ENCODE assay signal across 1 cellular context in the genomic region with DNA sequence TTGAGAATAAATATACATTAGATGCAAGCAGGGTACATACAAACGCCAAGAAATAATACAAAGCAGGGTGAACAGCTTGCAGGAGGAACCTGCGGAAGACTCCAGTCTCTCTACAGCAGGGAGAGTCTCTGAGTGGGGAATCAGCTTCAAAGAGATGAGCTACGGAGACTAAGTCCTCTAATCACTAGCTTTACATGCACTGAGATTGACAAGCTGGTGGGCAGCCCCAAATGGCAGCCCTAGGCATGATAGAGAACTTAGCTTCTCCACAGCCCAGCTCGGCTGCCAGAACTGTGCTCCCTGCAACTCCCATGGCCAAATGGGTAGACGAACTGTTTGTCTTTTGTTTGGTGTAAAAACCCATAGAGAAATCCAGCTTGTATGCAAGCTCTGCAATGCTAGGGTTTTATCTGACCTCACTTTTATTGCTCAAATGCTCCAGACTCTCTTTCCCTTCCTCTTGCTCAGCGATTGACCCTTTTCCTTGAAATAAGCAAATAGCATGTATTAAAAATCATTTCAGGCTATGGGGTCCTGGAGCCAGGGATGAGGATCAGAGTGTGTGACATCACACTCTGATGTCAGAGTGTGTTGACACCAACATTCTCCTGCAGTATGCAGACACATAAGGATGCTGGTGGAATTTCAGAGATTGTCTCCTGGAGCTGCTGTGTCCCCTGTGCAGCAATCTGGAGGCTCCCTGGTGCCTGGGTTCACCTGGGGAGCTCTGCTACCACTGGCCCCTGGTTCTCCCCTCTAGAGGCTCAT.
A peak's percentile ranks its signal among the peaks of the same experiment; 100 is the strongest.
TF ChIP-seq lines count a peak whose summit lies in the region.

No MANE protein-coding gene starts in this region.

TF ChIP-seq in HEK293, 187 proteins besides CTCF, POLR2A, EP300 and RAD21 (continued from another document):
- TF ChIP-seq, protein P1, sequence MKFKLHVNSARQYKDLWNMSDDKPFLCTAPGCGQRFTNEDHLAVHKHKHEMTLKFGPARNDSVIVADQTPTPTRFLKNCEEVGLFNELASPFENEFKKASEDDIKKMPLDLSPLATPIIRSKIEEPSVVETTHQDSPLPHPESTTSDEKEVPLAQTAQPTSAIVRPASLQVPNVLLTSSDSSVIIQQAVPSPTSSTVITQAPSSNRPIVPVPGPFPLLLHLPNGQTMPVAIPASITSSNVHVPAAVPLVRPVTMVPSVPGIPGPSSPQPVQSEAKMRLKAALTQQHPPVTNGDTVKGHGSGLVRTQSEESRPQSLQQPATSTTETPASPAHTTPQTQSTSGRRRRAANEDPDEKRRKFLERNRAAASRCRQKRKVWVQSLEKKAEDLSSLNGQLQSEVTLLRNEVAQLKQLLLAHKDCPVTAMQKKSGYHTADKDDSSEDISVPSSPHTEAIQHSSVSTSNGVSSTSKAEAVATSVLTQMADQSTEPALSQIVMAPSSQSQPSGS (tag by site-specific recombination; IDR thresholded peaks at IDR 0.05; ENCODE audit: low read depth): no peak
- TF ChIP-seq, protein P2, sequence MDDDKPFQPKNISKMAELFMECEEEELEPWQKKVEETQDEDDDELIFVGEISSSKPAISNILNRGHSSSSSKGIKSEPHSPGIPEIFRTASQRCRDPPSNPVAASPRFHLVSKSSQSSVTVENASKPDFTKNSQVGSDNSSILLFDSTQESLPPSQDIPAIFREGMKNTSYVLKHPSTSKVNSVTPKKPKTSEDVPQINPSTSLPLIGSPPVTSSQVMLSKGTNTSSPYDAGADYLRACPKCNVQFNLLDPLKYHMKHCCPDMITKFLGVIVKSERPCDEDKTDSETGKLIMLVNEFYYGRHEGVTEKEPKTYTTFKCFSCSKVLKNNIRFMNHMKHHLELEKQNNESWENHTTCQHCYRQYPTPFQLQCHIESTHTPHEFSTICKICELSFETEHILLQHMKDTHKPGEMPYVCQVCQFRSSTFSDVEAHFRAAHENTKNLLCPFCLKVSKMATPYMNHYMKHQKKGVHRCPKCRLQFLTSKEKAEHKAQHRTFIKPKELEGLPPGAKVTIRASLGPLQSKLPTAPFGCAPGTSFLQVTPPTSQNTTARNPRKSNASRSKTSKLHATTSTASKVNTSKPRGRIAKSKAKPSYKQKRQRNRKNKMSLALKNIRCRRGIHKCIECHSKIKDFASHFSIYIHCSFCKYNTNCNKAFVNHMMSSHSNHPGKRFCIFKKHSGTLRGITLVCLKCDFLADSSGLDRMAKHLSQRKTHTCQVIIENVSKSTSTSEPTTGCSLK (tag by site-specific recombination; IDR thresholded peaks at IDR 0.05): no peak
- peak; percentile 67; the same call in 1 of the 2 replicates for TF ChIP-seq ZBTB21 (tag by site-specific recombination; IDR thresholded peaks at IDR 0.05)
- TF ChIP-seq ZNF785 (tag by site-specific recombination; IDR thresholded peaks at IDR 0.05): no peak
- no peak for TF ChIP-seq ZBTB8A (tag by site-specific recombination; IDR thresholded peaks at IDR 0.05)
- TF ChIP-seq, protein P3, sequence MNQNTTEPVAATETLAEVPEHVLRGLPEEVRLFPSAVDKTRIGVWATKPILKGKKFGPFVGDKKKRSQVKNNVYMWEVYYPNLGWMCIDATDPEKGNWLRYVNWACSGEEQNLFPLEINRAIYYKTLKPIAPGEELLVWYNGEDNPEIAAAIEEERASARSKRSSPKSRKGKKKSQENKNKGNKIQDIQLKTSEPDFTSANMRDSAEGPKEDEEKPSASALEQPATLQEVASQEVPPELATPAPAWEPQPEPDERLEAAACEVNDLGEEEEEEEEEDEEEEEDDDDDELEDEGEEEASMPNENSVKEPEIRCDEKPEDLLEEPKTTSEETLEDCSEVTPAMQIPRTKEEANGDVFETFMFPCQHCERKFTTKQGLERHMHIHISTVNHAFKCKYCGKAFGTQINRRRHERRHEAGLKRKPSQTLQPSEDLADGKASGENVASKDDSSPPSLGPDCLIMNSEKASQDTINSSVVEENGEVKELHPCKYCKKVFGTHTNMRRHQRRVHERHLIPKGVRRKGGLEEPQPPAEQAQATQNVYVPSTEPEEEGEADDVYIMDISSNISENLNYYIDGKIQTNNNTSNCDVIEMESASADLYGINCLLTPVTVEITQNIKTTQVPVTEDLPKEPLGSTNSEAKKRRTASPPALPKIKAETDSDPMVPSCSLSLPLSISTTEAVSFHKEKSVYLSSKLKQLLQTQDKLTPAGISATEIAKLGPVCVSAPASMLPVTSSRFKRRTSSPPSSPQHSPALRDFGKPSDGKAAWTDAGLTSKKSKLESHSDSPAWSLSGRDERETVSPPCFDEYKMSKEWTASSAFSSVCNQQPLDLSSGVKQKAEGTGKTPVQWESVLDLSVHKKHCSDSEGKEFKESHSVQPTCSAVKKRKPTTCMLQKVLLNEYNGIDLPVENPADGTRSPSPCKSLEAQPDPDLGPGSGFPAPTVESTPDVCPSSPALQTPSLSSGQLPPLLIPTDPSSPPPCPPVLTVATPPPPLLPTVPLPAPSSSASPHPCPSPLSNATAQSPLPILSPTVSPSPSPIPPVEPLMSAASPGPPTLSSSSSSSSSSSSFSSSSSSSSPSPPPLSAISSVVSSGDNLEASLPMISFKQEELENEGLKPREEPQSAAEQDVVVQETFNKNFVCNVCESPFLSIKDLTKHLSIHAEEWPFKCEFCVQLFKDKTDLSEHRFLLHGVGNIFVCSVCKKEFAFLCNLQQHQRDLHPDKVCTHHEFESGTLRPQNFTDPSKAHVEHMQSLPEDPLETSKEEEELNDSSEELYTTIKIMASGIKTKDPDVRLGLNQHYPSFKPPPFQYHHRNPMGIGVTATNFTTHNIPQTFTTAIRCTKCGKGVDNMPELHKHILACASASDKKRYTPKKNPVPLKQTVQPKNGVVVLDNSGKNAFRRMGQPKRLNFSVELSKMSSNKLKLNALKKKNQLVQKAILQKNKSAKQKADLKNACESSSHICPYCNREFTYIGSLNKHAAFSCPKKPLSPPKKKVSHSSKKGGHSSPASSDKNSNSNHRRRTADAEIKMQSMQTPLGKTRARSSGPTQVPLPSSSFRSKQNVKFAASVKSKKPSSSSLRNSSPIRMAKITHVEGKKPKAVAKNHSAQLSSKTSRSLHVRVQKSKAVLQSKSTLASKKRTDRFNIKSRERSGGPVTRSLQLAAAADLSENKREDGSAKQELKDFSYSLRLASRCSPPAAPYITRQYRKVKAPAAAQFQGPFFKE (tag by site-specific recombination; IDR thresholded peaks at IDR 0.05; ENCODE audit: borderline replicate concordance): no peak
- no peak for TF ChIP-seq ZNF530 (tag by site-specific recombination; IDR thresholded peaks at IDR 0.05; ENCODE audit: low read depth)
- TF ChIP-seq, protein P4, sequence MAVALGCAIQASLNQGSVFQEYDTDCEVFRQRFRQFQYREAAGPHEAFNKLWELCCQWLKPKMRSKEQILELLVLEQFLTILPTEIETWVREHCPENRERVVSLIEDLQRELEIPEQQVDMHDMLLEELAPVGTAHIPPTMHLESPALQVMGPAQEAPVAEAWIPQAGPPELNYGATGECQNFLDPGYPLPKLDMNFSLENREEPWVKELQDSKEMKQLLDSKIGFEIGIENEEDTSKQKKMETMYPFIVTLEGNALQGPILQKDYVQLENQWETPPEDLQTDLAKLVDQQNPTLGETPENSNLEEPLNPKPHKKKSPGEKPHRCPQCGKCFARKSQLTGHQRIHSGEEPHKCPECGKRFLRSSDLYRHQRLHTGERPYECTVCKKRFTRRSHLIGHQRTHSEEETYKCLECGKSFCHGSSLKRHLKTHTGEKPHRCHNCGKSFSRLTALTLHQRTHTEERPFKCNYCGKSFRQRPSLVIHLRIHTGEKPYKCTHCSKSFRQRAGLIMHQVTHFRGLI (tag by site-specific recombination; IDR thresholded peaks at IDR 0.05): no peak
- TF ChIP-seq, protein P5, sequence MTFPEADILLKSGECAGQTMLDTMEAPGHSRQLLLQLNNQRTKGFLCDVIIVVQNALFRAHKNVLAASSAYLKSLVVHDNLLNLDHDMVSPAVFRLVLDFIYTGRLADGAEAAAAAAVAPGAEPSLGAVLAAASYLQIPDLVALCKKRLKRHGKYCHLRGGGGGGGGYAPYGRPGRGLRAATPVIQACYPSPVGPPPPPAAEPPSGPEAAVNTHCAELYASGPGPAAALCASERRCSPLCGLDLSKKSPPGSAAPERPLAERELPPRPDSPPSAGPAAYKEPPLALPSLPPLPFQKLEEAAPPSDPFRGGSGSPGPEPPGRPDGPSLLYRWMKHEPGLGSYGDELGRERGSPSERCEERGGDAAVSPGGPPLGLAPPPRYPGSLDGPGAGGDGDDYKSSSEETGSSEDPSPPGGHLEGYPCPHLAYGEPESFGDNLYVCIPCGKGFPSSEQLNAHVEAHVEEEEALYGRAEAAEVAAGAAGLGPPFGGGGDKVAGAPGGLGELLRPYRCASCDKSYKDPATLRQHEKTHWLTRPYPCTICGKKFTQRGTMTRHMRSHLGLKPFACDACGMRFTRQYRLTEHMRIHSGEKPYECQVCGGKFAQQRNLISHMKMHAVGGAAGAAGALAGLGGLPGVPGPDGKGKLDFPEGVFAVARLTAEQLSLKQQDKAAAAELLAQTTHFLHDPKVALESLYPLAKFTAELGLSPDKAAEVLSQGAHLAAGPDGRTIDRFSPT (tag by site-specific recombination; IDR thresholded peaks at IDR 0.05): no peak
